31 cellular contexts compared by ENCODE assay signal in the genomic region with DNA sequence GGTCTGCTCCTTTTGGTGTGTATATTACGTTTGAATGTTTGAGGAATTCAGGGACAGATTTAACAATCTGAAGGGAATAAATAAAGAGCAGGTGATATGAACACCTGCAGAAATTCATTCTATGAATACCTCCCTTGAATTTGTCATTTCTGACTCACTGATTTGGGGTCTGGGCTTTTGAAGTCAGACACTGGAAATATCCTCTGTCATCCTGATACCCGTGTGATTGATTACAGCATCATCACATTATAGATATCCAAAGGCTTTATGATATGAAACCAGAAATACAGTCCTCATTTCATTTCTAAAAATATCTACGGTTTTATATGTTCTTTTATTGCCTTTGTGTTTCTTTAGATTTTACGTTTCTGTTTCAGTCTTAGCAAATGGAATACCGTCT.
"Had no signal": no experiment of that assay in that cellular context is flagged by ENCODE, and none has a peak within 500 bp of the region (broad histone marks: within the 10 kb centered on the region; RNA-seq: fewer than 3 reads in every experiment).

No MANE protein-coding gene starts in this region.

- H3K79me2 ChIP-seq: parathyroid adenoma had no signal

- H2AFZ ChIP-seq: neural progenitor cell, parathyroid adenoma had no signal

- ATAC-seq: naive thymus-derived CD4-positive, alpha-beta T cell; natural killer cell; psoas muscle; right cardiac atrium; sciatic nerve; stimulated activated memory B cell treated with anti-CD40 and anti-IgM and Interleukin-4, amounts not matched to agents 10 μg/mL and 1 μg/mL and 100 μg/mL, for 72 hours; upper lobe of right lung had no signal

- H3K9me3 ChIP-seq: ovary, psoas muscle, suprapubic skin, testis, tibial artery, transverse colon, upper lobe of right lung, uterus had no signal

- H3K27me3 Mint-ChIP-seq: progenitor cell of endocrine pancreas; stimulated activated memory B cell treated with anti-CD40 and anti-IgM and Interleukin-4, amounts not matched to agents 10 μg/mL and 1 μg/mL and 100 μg/mL, for 72 hours had no signal

- H3K4me1 ChIP-seq: parathyroid adenoma, psoas muscle, spleen, suprapubic skin, testis, transverse colon, upper lobe of right lung, uterus had no signal

- DNase-seq: naive thymus-derived CD4-positive, alpha-beta T cell; natural killer cell; occipital lobe; ovary; posterior cingulate gyrus; psoas muscle; right cardiac atrium; spleen; stimulated activated CD4-positive, alpha-beta T cell treated with anti-CD3 and anti-CD28 coated beads, Interleukin-12 subunit alpha, Interleukin-12 subunit beta, amount 100 ng/mL, for 4 hours; stimulated activated CD4-positive, alpha-beta T cell treated with anti-CD3 and anti-CD28 coated beads, Interleukin-1b, Interleukin-23, amount 100 ng/mL, for 48 hours; stimulated activated CD4-positive, alpha-beta T cell treated with anti-CD3 and anti-CD28 coated beads, Interleukin-4, amount 100 ng/mL, for 1 hour; stimulated activated CD4-positive, alpha-beta T cell treated with anti-CD3 and anti-CD28 coated beads, Interleukin-4, amount 100 ng/mL, for 4 hours; stimulated activated CD8-positive, alpha-beta memory T cell treated with anti-CD3 and anti-CD28 coated beads, Interleukin-4, amount 100 ng/mL, for 48 hours; stimulated activated naive CD4-positive, alpha-beta T cell; substantia nigra; testis; tibial artery; transverse colon; upper lobe of right lung; uterus had no signal

- H3K36me3 Mint-ChIP-seq: natural killer cell, neural progenitor cell, type B pancreatic cell had no signal

- H3K4me3 ChIP-seq: neural progenitor cell, ovary, psoas muscle, skin epidermis, smooth muscle cell, spleen, suprapubic skin, testis, tibial artery, transverse colon, upper lobe of right lung, uterus had no signal

- H3K4me1 Mint-ChIP-seq: naive thymus-derived CD4-positive, alpha-beta T cell; natural killer cell; nephron; neural progenitor cell; stimulated activated memory B cell treated with anti-CD40 and anti-IgM and Interleukin-4, amounts not matched to agents 10 μg/mL and 1 μg/mL and 100 μg/mL, for 72 hours had no signal

- H3K4me2 ChIP-seq: neural progenitor cell, smooth muscle cell had no signal

- H3K4me3 Mint-ChIP-seq: naive thymus-derived CD4-positive, alpha-beta T cell; natural killer cell; nephron; neural progenitor cell; stimulated activated memory B cell treated with anti-CD40 and anti-IgM and Interleukin-4, amounts not matched to agents 10 μg/mL and 1 μg/mL and 100 μg/mL, for 72 hours; stimulated activated naive CD8-positive, alpha-beta T cell treated with anti-CD3 and anti-CD28 coated beads, Interleukin-15, Interleukin-2, amounts not matched to agents 100 ng/mL and 50 ng/mL, for 24 hours; type B pancreatic cell had no signal

- H3K9ac ChIP-seq: neural progenitor cell, parathyroid adenoma had no signal

- H3K27ac ChIP-seq: neural progenitor cell, ovary, parathyroid adenoma, psoas muscle, skin epidermis, spleen, suprapubic skin, testis, tibial artery, transverse colon, upper lobe of right lung, uterus had no signal

- H3K27me3 ChIP-seq: neural progenitor cell, ovary, spleen, suprapubic skin, testis, tibial artery, transverse colon, upper lobe of right lung had no signal

- H3K9me3 Mint-ChIP-seq: neural progenitor cell; stimulated activated memory B cell treated with anti-CD40 and anti-IgM and Interleukin-4, amounts not matched to agents 10 μg/mL and 1 μg/mL and 100 μg/mL, for 72 hours; type B pancreatic cell had no signal

- H3K36me3 ChIP-seq: neural progenitor cell, ovary, spleen, suprapubic skin, tibial artery, transverse colon, upper lobe of right lung, uterus had no signal

- H3K27ac Mint-ChIP-seq: naive thymus-derived CD4-positive, alpha-beta T cell; natural killer cell; nephron; neural progenitor cell; progenitor cell of endocrine pancreas; stimulated activated memory B cell treated with anti-CD40 and anti-IgM and Interleukin-4, amounts not matched to agents 10 μg/mL and 1 μg/mL and 100 μg/mL, for 72 hours; stimulated activated naive CD8-positive, alpha-beta T cell treated with anti-CD3 and anti-CD28 coated beads, Interleukin-15, Interleukin-2, amounts not matched to agents 100 ng/mL and 50 ng/mL, for 24 hours; type B pancreatic cell had no signal
